ENCODE assay signal across 20 cellular contexts in genomic region chr16:86219655-86220445, GRCh38.
DNase-seq lines count a peak whose midpoint lies in the region; TF ChIP-seq lines count a peak whose summit lies in the region.
"Had no signal": no experiment of that assay in that cellular context is flagged by ENCODE, and none has a peak within 500 bp of the region (broad histone marks: within the 10 kb centered on the region; RNA-seq: fewer than 3 reads in every experiment).

No MANE protein-coding gene starts in this region.

- peak overlapping the region; percentile 45 for H3K27ac Mint-ChIP-seq in neural crest cell (ENCODE audit: unreplicated experiment)
- H3K27ac Mint-ChIP-seq: CD4-positive, alpha-beta memory T cell; nephron progenitor cell; WTC11 had no signal

- no peak overlapping the region for H3K4me3 ChIP-seq in adipocyte (ENCODE audit: low read length)
- H3K4me3 ChIP-seq in fibroblast of villous mesenchyme (ENCODE audit: low read depth, low read length) = no peak overlapping the region
- H3K4me3 ChIP-seq in BE2C (ENCODE audit: low read depth, low read length) = no peak overlapping the region
- H3K4me3 ChIP-seq: breast epithelium had no signal

- no peak overlapping the region for H3K27ac ChIP-seq in substantia nigra (ENCODE audit: low read depth, low read length, poor library complexity, severe bottlenecking)
- H3K27ac ChIP-seq: breast epithelium, parathyroid adenoma had no signal

- H3K4me1 Mint-ChIP-seq in neural crest cell = peaks cover 8% of the 10 kb centered on the region
- H3K4me1 Mint-ChIP-seq: CD4-positive, alpha-beta memory T cell had no signal

- DNase-seq in EH (ENCODE audit: low read depth) (peak; percentile 78), adipocyte (ENCODE audit: low read depth) (peak; percentile 2), fibroblast of villous mesenchyme (ENCODE audit: low read depth) (peak; percentile 90), neural crest cell (ENCODE audit: low read depth, low spot score) (no peak), substantia nigra (lab: John Stamatoyannopoulos, UW) (no peak), NCI-H226 (no peak), BE2C (no peak), DMS79 treated with DMSO at 0.1 percent for 48 hours (lab: John Stamatoyannopoulos, UW) (no peak)
- DNase-seq: activated CD8-positive, alpha-beta memory T cell treated with anti-CD3 and anti-CD28 coated beads, Interleukin-2, amount 50 U/mL, for 48 hours; activated gamma-delta T cell; CD4-positive, alpha-beta memory T cell; dermis blood vessel endothelial cell; H7; KBM-7; NCI-H1436 treated with DMSO at 0.1 percent for 48 hours; NCI-H526; nephron progenitor cell had no signal

- H3K4me1 ChIP-seq in adipocyte (ENCODE audit: control insufficient read depth, insufficient read depth, low read length) (peaks cover 48% of the 10 kb centered on the region), BE2C (no peaks in the 10 kb centered on the region)
- H3K4me1 ChIP-seq: breast epithelium, parathyroid adenoma had no signal

- no peak overlapping the region for H3K4me3 Mint-ChIP-seq in neural crest cell
- H3K4me3 Mint-ChIP-seq: CD4-positive, alpha-beta memory T cell; nephron progenitor cell; WTC11 had no signal

- H3K36me3 ChIP-seq in adipocyte (ENCODE audit: control insufficient read depth, insufficient read depth, low read length, severe bottlenecking) (no peaks in the 10 kb centered on the region), BE2C (no peaks in the 10 kb centered on the region)
- H3K36me3 ChIP-seq: breast epithelium had no signal

- no peaks in the 10 kb centered on the region for H3K36me3 Mint-ChIP-seq in neural crest cell (ENCODE audit: low read depth)
- H3K36me3 Mint-ChIP-seq: CD4-positive, alpha-beta memory T cell; WTC11 had no signal

- no peak overlapping the region for H3K9ac ChIP-seq in adipocyte (ENCODE audit: low read length)
- H3K9ac ChIP-seq: parathyroid adenoma had no signal

- H3K9me3 ChIP-seq in adipocyte (ENCODE audit: control insufficient read depth, low read length) (no peaks in the 10 kb centered on the region), BE2C (no peaks in the 10 kb centered on the region; the same call in 1 of the 2 replicates)
- H3K9me3 ChIP-seq: breast epithelium had no signal

- TF ChIP-seq CTCF in fibroblast of villous mesenchyme (IDR thresholded peaks at IDR 0.05; ENCODE audit: insufficient read depth, low read depth, low read length) = no peak
- no peak for TF ChIP-seq CTCF in neural crest cell (conservative IDR thresholded peaks at IDR 0.05)
- no peak for TF ChIP-seq CTCF in BE2C (IDR thresholded peaks at IDR 0.05; ENCODE audit: low read depth, low read length)

- peaks cover 45% of the 10 kb centered on the region for H3K27me3 Mint-ChIP-seq in neural crest cell (ENCODE audit: low read depth)

- H3K9me3 Mint-ChIP-seq in neural crest cell = no peaks in the 10 kb centered on the region
- H3K9me3 Mint-ChIP-seq: CD4-positive, alpha-beta memory T cell; nephron progenitor cell had no signal

- peaks cover 8% of the 10 kb centered on the region for H3K27me3 ChIP-seq in adipocyte (replicated peaks; ENCODE audit: control insufficient read depth, insufficient read depth, low read length)
- peaks cover 41% of the 10 kb centered on the region for H3K27me3 ChIP-seq in BE2C

Comparison
In these comparisons a context has a peak if more than half of its experiments do, and no peak if none do; other contexts are left out.
1. DNase-seq: peak in EH (single experiment), adipocyte (single experiment) and fibroblast of villous mesenchyme (single experiment); none in neural crest cell (single experiment), substantia nigra (0 of 49), NCI-H226 (single experiment), BE2C (single experiment) and DMS79 treated with DMSO at 0.1 percent for 48 hours (single experiment).